Comparison of ENCODE assay signal across 9 cellular contexts in the genomic region with DNA sequence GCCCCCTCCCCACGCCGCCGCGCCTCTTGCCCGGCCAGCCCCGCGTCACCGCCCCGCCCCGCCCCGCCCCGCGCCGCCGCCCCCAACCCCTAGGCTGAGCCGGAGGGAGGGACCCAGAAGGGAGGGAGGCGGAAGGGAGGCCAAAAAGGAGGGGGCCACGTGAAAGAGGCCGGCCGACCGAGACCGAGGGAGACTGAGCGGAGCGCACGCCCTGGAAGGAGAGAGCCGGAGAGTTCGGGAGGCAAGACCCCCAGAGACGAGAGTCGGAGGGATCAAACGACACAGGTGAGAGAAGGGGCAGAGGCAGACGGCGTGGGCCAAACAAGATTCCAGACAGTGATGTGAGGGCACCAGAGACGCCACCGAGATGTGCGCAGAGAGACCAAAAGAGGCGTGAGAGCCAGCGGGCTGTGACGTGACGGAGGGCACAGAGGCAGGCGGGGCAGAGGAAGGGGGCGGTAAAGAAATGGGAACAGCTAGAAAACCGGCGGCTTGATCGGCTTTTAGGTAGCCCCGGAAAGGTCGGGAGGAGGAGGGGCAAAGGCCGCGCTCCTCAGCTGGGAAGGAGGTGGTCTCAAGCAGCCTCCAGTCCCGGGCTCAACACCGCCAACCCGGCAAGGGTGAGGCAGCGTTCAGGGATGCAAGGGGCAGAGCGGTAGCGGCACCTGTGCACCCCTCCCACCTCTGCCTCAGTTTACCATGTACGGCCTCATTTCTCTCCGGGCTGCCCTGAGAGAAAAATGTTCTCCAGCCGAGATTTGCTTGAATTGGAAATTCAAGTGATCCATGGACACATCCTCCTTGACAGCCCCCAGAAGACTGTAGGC. TPM values are rescaled to one million over a fixed set of nuclear protein-coding genes. Genes with fewer than 3 reads are reported as not detected.
A peak's percentile ranks its signal among the peaks of the same experiment; 100 is the strongest.
DNase-seq lines count a peak whose midpoint lies in the region; ATAC-seq, FAIRE-seq and TF ChIP-seq lines count a peak whose summit lies in the region.
"Had no signal": no experiment of that assay in that cellular context is flagged by ENCODE, and none has a peak within 500 bp of the region (broad histone marks: within the 10 kb centered on the region; RNA-seq: fewer than 3 reads in every experiment).

No MANE protein-coding gene starts in this region.

- POLR2A ChIA-PET in activated naive CD8-positive, alpha-beta T cell treated with anti-CD3 and anti-CD28 coated beads, Interleukin-2, amount 10 ng/mL, durations not matched to agents 7 days and 5 days (lab: Charles Lee): no interaction called here

- DNase-seq in COLO668 (lab: John Stamatoyannopoulos, UW; ENCODE audit: unreplicated experiment): peak; percentile 64
- DNase-seq in NCI-H2107 (lab: John Stamatoyannopoulos, UW): peak; percentile 45
- peak; percentile 53 for DNase-seq in activated naive CD8-positive, alpha-beta T cell treated with anti-CD3 and anti-CD28 coated beads, Interleukin-2, amount 10 ng/mL, durations not matched to agents 7 days and 5 days
- DNase-seq in nephron progenitor cell: peak; percentile 58
- DNase-seq in activated gamma-delta T cell (lab: John Stamatoyannopoulos, UW): no peak
- no peak for DNase-seq in D721Med (ENCODE audit: insufficient read length, low spot score)

- no peak for FAIRE-seq in D721Med (lab: Jason Lieb, UNC)

- H3K9me3 Mint-ChIP-seq in activated naive CD8-positive, alpha-beta T cell treated with anti-CD3 and anti-CD28 coated beads, Interleukin-2, amount 10 ng/mL, durations not matched to agents 7 days and 5 days: peaks cover under 1% of the 10 kb centered on the region
- H3K9me3 Mint-ChIP-seq in nephron progenitor cell: peaks cover 6% of the 10 kb centered on the region

- peaks cover 73% of the 10 kb centered on the region for H3K27me3 Mint-ChIP-seq in activated naive CD8-positive, alpha-beta T cell treated with anti-CD3 and anti-CD28 coated beads, Interleukin-2, amount 10 ng/mL, durations not matched to agents 7 days and 5 days
- H3K27me3 Mint-ChIP-seq in nephron progenitor cell (ENCODE audit: low read depth, poor library complexity): peaks cover 95% of the 10 kb centered on the region

- TF ChIP-seq CTCF in nephron progenitor cell (IDR thresholded peaks at IDR 0.05) (no peak), D721Med (IDR thresholded peaks at IDR 0.05; ENCODE audit: insufficient read depth, missing control alignments) (no peak)

- ATAC-seq in activated naive CD8-positive, alpha-beta T cell treated with anti-CD3 and anti-CD28 coated beads, Interleukin-2, amount 10 ng/mL, durations not matched to agents 7 days and 5 days (ENCODE audit: low read depth): peak; percentile 21
- ATAC-seq in GM21528 (IDR thresholded peaks at IDR 0.05; ENCODE audit: low FRiP score, unreplicated experiment) (no peak), HG02759 (IDR thresholded peaks at IDR 0.05; ENCODE audit: unreplicated experiment) (no peak)

- H3K4me1 Mint-ChIP-seq in activated naive CD8-positive, alpha-beta T cell treated with anti-CD3 and anti-CD28 coated beads, Interleukin-2, amount 10 ng/mL, durations not matched to agents 7 days and 5 days: peaks cover 31% of the 10 kb centered on the region
- peaks cover 28% of the 10 kb centered on the region for H3K4me1 Mint-ChIP-seq in nephron progenitor cell

- peak overlapping the region; percentile 84 for H3K4me3 Mint-ChIP-seq in activated naive CD8-positive, alpha-beta T cell treated with anti-CD3 and anti-CD28 coated beads, Interleukin-2, amount 10 ng/mL, durations not matched to agents 7 days and 5 days
- H3K4me3 Mint-ChIP-seq in nephron progenitor cell: peak overlapping the region; percentile 84

- peaks cover 7% of the 10 kb centered on the region for H3K36me3 Mint-ChIP-seq in activated naive CD8-positive, alpha-beta T cell treated with anti-CD3 and anti-CD28 coated beads, Interleukin-2, amount 10 ng/mL, durations not matched to agents 7 days and 5 days
- no peaks in the 10 kb centered on the region for H3K36me3 Mint-ChIP-seq in nephron progenitor cell (ENCODE audit: low read depth)

- H3K27ac Mint-ChIP-seq in activated naive CD8-positive, alpha-beta T cell treated with anti-CD3 and anti-CD28 coated beads, Interleukin-2, amount 10 ng/mL, durations not matched to agents 7 days and 5 days: peak overlapping the region; percentile 9
- no peak overlapping the region for H3K27ac Mint-ChIP-seq in nephron progenitor cell

RNA-seq across cellular contexts. Expression of gene BARX1, which starts 0.4 kb away (rescaled TPM):
- total RNA-seq in activated naive CD8-positive, alpha-beta T cell treated with anti-CD3 and anti-CD28 coated beads, Interleukin-2, amount 10 ng/mL, durations not matched to agents 7 days and 5 days: 1 to 10 TPM; 1.1 to 1.4 TPM
- total RNA-seq: pulmonary artery endothelial cell had no signal

Comparison
In these comparisons a context has a peak if more than half of its experiments do, and no peak if none do; other contexts are left out.
1. DNase-seq: peak in COLO668 (single experiment), NCI-H2107 (single experiment), activated naive CD8-positive, alpha-beta T cell treated with anti-CD3 and anti-CD28 coated beads, Interleukin-2, amount 10 ng/mL, durations not matched to agents 7 days and 5 days (single experiment) and nephron progenitor cell (single experiment); none in activated gamma-delta T cell (single experiment) and D721Med (single experiment).